ENCODE assay signal across 27 cellular contexts in the genomic region with DNA sequence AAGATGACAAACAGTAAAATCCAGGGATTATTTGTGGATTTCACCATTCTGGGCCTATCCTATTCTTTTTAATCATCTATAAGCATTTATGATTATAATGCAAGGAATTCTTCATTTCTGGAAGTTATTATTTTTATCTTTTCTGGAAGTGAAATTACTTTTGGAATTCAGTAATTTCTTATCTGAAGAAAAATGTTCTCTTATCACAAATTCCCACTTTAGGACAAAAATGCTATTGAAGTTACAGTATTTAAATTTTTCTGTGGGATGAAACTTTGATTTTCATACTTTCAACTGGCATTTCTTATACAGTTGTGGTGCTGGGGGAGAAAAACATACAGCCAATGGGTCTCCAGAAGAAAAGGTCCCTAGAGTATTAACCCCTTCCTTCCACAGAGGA.
"Had no signal": no experiment of that assay in that cellular context is flagged by ENCODE, and none has a peak within 500 bp of the region (broad histone marks: within the 10 kb centered on the region; RNA-seq: fewer than 3 reads in every experiment).

No MANE protein-coding gene starts in this region.

- H3K9me3 ChIP-seq: heart right ventricle, left ventricle myocardium inferior, mucosa of descending colon, neutrophil, ovary, right atrium auricular region, right lobe of liver, tibial nerve, uterus had no signal

- H3K4me1 ChIP-seq: heart right ventricle, left ventricle myocardium inferior, neural progenitor cell, right atrium auricular region, right lobe of liver, uterus had no signal

- H3K36me3 ChIP-seq: heart right ventricle, left ventricle myocardium inferior, neural progenitor cell, neutrophil, ovary, right atrium auricular region, right lobe of liver, tibial nerve, uterus had no signal

- H3K27ac Mint-ChIP-seq: naive thymus-derived CD8-positive, alpha-beta T cell; nephron progenitor cell; neural progenitor cell; progenitor cell of endocrine pancreas; stimulated activated memory B cell treated with anti-CD40 and anti-IgM and Interleukin-4, amounts not matched to agents 10 μg/mL and 1 μg/mL and 100 μg/mL, for 72 hours; stimulated activated naive CD8-positive, alpha-beta T cell treated with anti-CD3 and anti-CD28 coated beads, Interleukin-15, amount 100 ng/mL, for 72 hours; type B pancreatic cell had no signal

- H3K27me3 ChIP-seq: heart right ventricle, neural progenitor cell, neutrophil, ovary, right atrium auricular region, right lobe of liver, tibial nerve, uterus had no signal

- H3K9me3 Mint-ChIP-seq: stimulated activated memory B cell treated with anti-CD40 and anti-IgM and Interleukin-4, amounts not matched to agents 10 μg/mL and 1 μg/mL and 100 μg/mL, for 72 hours had no signal

- H3K27ac ChIP-seq: heart right ventricle, left ventricle myocardium inferior, neural progenitor cell, neutrophil, ovary, right atrium auricular region, right lobe of liver, tibial nerve, uterus had no signal

- H3K4me3 Mint-ChIP-seq: naive thymus-derived CD8-positive, alpha-beta T cell; nephron progenitor cell; neural progenitor cell; stimulated activated memory B cell treated with anti-CD40 and anti-IgM and Interleukin-4, amounts not matched to agents 10 μg/mL and 1 μg/mL and 100 μg/mL, for 72 hours; stimulated activated naive CD8-positive, alpha-beta T cell treated with anti-CD3 and anti-CD28 coated beads, Interleukin-15, amount 100 ng/mL, for 72 hours; type B pancreatic cell had no signal

- H3K4me3 ChIP-seq: heart right ventricle, left ventricle myocardium inferior, lung, mucosa of descending colon, neural progenitor cell, ovary, right atrium auricular region, right lobe of liver, smooth muscle cell, tibial nerve, uterus had no signal

- DNase-seq: heart right ventricle; hippocampal formation; left ventricle myocardium inferior; midbrain; mucosa of descending colon; naive thymus-derived CD8-positive, alpha-beta T cell; nephron progenitor cell; occipital lobe; ovary; right lobe of liver; stimulated activated CD4-positive, alpha-beta T cell treated with anti-CD3 and anti-CD28 coated beads, Interleukin-1b, Interleukin-23, amount 100 ng/mL, for 48 hours; stimulated activated CD4-positive, alpha-beta T cell treated with anti-CD3 and anti-CD28 coated beads, Interleukin-2, amount 100 ng/mL, for 48 hours; stimulated activated CD4-positive, alpha-beta T cell treated with anti-CD3 and anti-CD28 coated beads, Interleukin-4, amount 100 ng/mL, for 4 hours; stimulated activated CD8-positive, alpha-beta memory T cell treated with anti-CD3 and anti-CD28 coated beads, Interleukin-4, amount 100 ng/mL, for 48 hours; stimulated activated naive CD4-positive, alpha-beta T cell treated with Interleukin-2 at 50 U/mL for 16 hours; stimulated activated naive CD8-positive, alpha-beta T cell treated with anti-CD3 and anti-CD28 coated beads, Interleukin-15, amount 100 ng/mL, for 72 hours; substantia nigra; uterus had no signal

- ATAC-seq: heart right ventricle; mucosa of descending colon; naive thymus-derived CD8-positive, alpha-beta T cell; right lobe of liver; stimulated activated memory B cell treated with anti-CD40 and anti-IgM and Interleukin-4, amounts not matched to agents 10 μg/mL and 1 μg/mL and 100 μg/mL, for 72 hours; stimulated activated naive CD8-positive, alpha-beta T cell treated with anti-CD3 and anti-CD28 coated beads, Interleukin-15, amount 100 ng/mL, for 72 hours had no signal

- H3K4me2 ChIP-seq: neural progenitor cell, smooth muscle cell had no signal

- H3K9ac ChIP-seq: neural progenitor cell had no signal

- H3K36me3 Mint-ChIP-seq: neural progenitor cell; stimulated activated memory B cell treated with anti-CD40 and anti-IgM and Interleukin-4, amounts not matched to agents 10 μg/mL and 1 μg/mL and 100 μg/mL, for 72 hours; type B pancreatic cell had no signal

- H3K4me1 Mint-ChIP-seq: neural progenitor cell; stimulated activated memory B cell treated with anti-CD40 and anti-IgM and Interleukin-4, amounts not matched to agents 10 μg/mL and 1 μg/mL and 100 μg/mL, for 72 hours; stimulated activated naive CD8-positive, alpha-beta T cell treated with anti-CD3 and anti-CD28 coated beads, Interleukin-15, amount 100 ng/mL, for 72 hours had no signal

- H2AFZ ChIP-seq: neural progenitor cell had no signal

- H3K27me3 Mint-ChIP-seq: naive thymus-derived CD8-positive, alpha-beta T cell; stimulated activated memory B cell treated with anti-CD40 and anti-IgM and Interleukin-4, amounts not matched to agents 10 μg/mL and 1 μg/mL and 100 μg/mL, for 72 hours; stimulated activated naive CD8-positive, alpha-beta T cell treated with anti-CD3 and anti-CD28 coated beads, Interleukin-15, amount 100 ng/mL, for 72 hours; type B pancreatic cell had no signal
